11 cellular contexts compared by ENCODE assay signal in genomic region chr9:23394189-23394588, GRCh38.
"Had no signal": no experiment of that assay in that cellular context is flagged by ENCODE, and none has a peak within 500 bp of the region (broad histone marks: within the 10 kb centered on the region; RNA-seq: fewer than 3 reads in every experiment).

No MANE protein-coding gene starts in this region.

- H2AFZ ChIP-seq: GM23248, GM23338 had no signal

- H3K27ac Mint-ChIP-seq: GM23338, H9, HFFc6 had no signal

- ATAC-seq: GM23338, HCT116 had no signal

- H3K4me3 Mint-ChIP-seq: GM23338, H9, HFFc6 had no signal

- H3K4me2 ChIP-seq: GM23338 had no signal

- H3K27ac ChIP-seq: GM23248 had no signal

- H3K4me3 ChIP-seq: GM23248, GM23338, HAP-1 had no signal

- H3K36me3 ChIP-seq: HAP-1 had no signal

- H3K4me1 ChIP-seq: HAP-1 had no signal

- H3K9me3 ChIP-seq: HAP-1 had no signal

- H3K4me1 Mint-ChIP-seq: GM23338 had no signal

- H3K9ac ChIP-seq: GM23248 had no signal

- FAIRE-seq: H1, H54 had no signal

- DNase-seq: GM23248, GOT3, H7, H9, HCEC 1CT, HFFc6 had no signal
